Comparison of ENCODE assay signal across 1 cellular context in the genomic region with DNA sequence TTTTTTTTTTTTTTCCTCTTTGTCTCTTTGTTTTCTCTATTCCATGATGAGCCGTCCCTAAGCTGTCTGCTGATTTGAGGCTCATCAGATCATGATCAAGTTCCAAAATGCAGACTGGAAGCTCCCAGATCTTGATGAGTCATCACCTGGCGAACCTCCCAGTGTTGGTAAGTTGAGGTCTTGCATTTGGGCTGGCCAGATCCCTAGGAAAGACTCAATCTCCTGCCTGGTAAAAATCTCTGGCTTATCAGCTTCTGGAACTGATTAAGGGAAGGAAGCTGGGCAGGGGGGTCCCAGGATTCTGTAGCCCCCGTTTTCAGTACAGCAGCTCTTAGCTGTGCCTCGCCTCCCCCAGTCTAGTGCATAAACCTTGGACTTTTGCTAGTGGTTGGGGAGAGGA.
TF ChIP-seq lines count a peak whose summit lies in the region.

No MANE protein-coding gene starts in this region.

TF ChIP-seq in H1, 55 proteins besides CTCF, POLR2A, EP300 and RAD21 (continued from another document):
- no peak for TF ChIP-seq EZH2 (IDR thresholded peaks at IDR 0.05; ENCODE audit: low read depth, low read length, severe bottlenecking)
- no peak for TF ChIP-seq CBX5 (IDR thresholded peaks at IDR 0.05; ENCODE audit: low read depth, low read length)
- TF ChIP-seq CREB1 (IDR thresholded peaks at IDR 0.05) = no peak
- TF ChIP-seq SAP30 (IDR thresholded peaks at IDR 0.05; ENCODE audit: insufficient read depth, insufficient replicate concordance, low read length) = no peak
- no peak for TF ChIP-seq KDM1A (IDR thresholded peaks at IDR 0.05; ENCODE audit: borderline replicate concordance, low read length)
- TF ChIP-seq SP1 (IDR thresholded peaks at IDR 0.05; ENCODE audit: low read depth, low read length) = no peak
- no peak for TF ChIP-seq TEAD4 (IDR thresholded peaks at IDR 0.05; ENCODE audit: low read depth, low read length)
- TF ChIP-seq HDAC2 (IDR thresholded peaks at IDR 0.05; ENCODE audit: borderline replicate concordance in 1 of 2, low read depth in 2 of 2, low read length in 2 of 2) = no peak
- no peak for TF ChIP-seq CHD7 (IDR thresholded peaks at IDR 0.05; ENCODE audit: insufficient replicate concordance, low read length)
- TF ChIP-seq RXRA (IDR thresholded peaks at IDR 0.05; ENCODE audit: insufficient read depth, low read depth, low read length) = no peak
TF ChIP-seq in H1: peak in this region for 0.
